16 cellular contexts compared by ENCODE assay signal in genomic region chrX:2242326-2242725, GRCh38.
DNase-seq lines count a peak whose midpoint lies in the region; ATAC-seq and TF ChIP-seq lines count a peak whose summit lies in the region.
"Had no signal": no experiment of that assay in that cellular context is flagged by ENCODE, and none has a peak within 500 bp of the region (broad histone marks: within the 10 kb centered on the region; RNA-seq: fewer than 3 reads in every experiment).

No MANE protein-coding gene starts in this region.

- H3K27me3 Mint-ChIP-seq in Caco-2 (ENCODE audit: insufficient read depth, unreplicated experiment), result no peaks in the 10 kb centered on the region
- H3K27me3 Mint-ChIP-seq in H9 (ENCODE audit: low read depth), result no peaks in the 10 kb centered on the region; the same call in 1 of the 2 replicates
- no peaks in the 10 kb centered on the region for H3K27me3 Mint-ChIP-seq in endodermal cell (ENCODE audit: insufficient read depth)
- H3K27me3 Mint-ChIP-seq: CD4-positive, alpha-beta memory T cell had no signal

- no peak overlapping the region for H3T11ph ChIP-seq in H9 (ENCODE audit: low read length)

- H3K23me2 ChIP-seq in H9 (ENCODE audit: insufficient read length, low read depth, low read length, poor library complexity, severe bottlenecking), result no peaks in the 10 kb centered on the region

- no peak overlapping the region for H2AK5ac ChIP-seq in H9 (ENCODE audit: insufficient read length, low read length)
- H2AK5ac ChIP-seq in trophoblast cell (ENCODE audit: low read length), result no peak overlapping the region

- TF ChIP-seq CTCF in Caco-2 (IDR thresholded peaks at IDR 0.05; ENCODE audit: insufficient read depth in 1 of 2, low read depth in 1 of 2, low read length in 1 of 2, severe bottlenecking in 1 of 2, unreplicated experiment in 1 of 2) (no peak), H9 (conservative IDR thresholded peaks at IDR 0.05) (no peak), endodermal cell (conservative IDR thresholded peaks at IDR 0.05) (no peak), foreskin keratinocyte (conservative IDR thresholded peaks at IDR 0.05) (no peak), psoas muscle (IDR thresholded peaks at IDR 0.05) (no peak)

- POLR2A ChIA-PET in Caco-2 (lab: Charles Lee), result no interaction called here

- H3K4me2 ChIP-seq in H9 (ENCODE audit: insufficient read depth, insufficient read length, low read length) (no peak overlapping the region), trophoblast cell (ENCODE audit: low read length) (no peak overlapping the region)
- H3K4me2 ChIP-seq: BLaER1 had no signal

- peak overlapping the region; percentile 95 for H3K27ac Mint-ChIP-seq in Caco-2 (ENCODE audit: unreplicated experiment)
- H3K27ac Mint-ChIP-seq in H9, result peak overlapping the region; percentile 44 to 64 (median 55); a peak in 3 of 7 replicates
- peak overlapping the region; percentile 81 for H3K27ac Mint-ChIP-seq in endodermal cell

- intact Hi-C loops in Caco-2 (cut with micrococcal nuclease; ENCODE audit: unreplicated experiment), result no loop called here
- intact Hi-C loops in psoas muscle (cut with DNase I), result no loop called here

- ATAC-seq in foreskin keratinocyte (no peak), GM19324 (IDR thresholded peaks at IDR 0.05; ENCODE audit: low FRiP score, unreplicated experiment) (no peak), psoas muscle (no peak)
- ATAC-seq: GM12878 had no signal

- H2BK5ac ChIP-seq in H9 (ENCODE audit: insufficient read length, low read length), result no peak overlapping the region
- H2BK5ac ChIP-seq in trophoblast cell (ENCODE audit: low read depth, low read length, poor library complexity), result no peak overlapping the region

- no peak overlapping the region for H2BK20ac ChIP-seq in H9 (ENCODE audit: low read depth, low read length, poor library complexity, severe bottlenecking)

- H3K27ac ChIP-seq in H9 (ENCODE audit: insufficient read length, low read depth, low read length) (no peak overlapping the region), endodermal cell (ENCODE audit: low read depth, low read length) (no peak overlapping the region), trophoblast cell (ENCODE audit: low read depth, low read length) (no peak overlapping the region), foreskin keratinocyte (no peak overlapping the region), psoas muscle (no peak overlapping the region)
- H3K27ac ChIP-seq: BLaER1 had no signal

- no peak overlapping the region for H3K9ac ChIP-seq in H9 (ENCODE audit: extremely low read depth, insufficient read length, low read length)
- H3K9ac ChIP-seq in endodermal cell (ENCODE audit: extremely low read depth, low read length, poor library complexity, severe bottlenecking), result no peak overlapping the region
- no peak overlapping the region for H3K9ac ChIP-seq in trophoblast cell (ENCODE audit: low read length)
- H3K9ac ChIP-seq: BLaER1 had no signal

- DNase-seq in Caco-2, result peak; percentile 59 to 74
- no peak for DNase-seq in H9
- peak; percentile 44 for DNase-seq in endodermal cell
- DNase-seq in trophoblast cell, result peak; percentile 79 to 84
- no peak for DNase-seq in foreskin keratinocyte
- DNase-seq in SKM-1 (lab: John Stamatoyannopoulos, UW; ENCODE audit: unreplicated experiment), result no peak
- no peak for DNase-seq in psoas muscle
- DNase-seq: 8988T; Calu3; CD4-positive, alpha-beta memory T cell; DMS79 treated with DMSO at 0.1 percent for 48 hours; HCEC 1CT had no signal

- peaks cover 7% of the 10 kb centered on the region for H3K36me3 Mint-ChIP-seq in Caco-2 (ENCODE audit: insufficient read depth, unreplicated experiment)
- H3K36me3 Mint-ChIP-seq in H9 (ENCODE audit: insufficient read depth in 1 of 3, low read depth in 3 of 3), result peaks cover 10 to 22% (median 12%) of the 10 kb centered on the region in 3 experiments
- H3K36me3 Mint-ChIP-seq in endodermal cell (ENCODE audit: low read depth), result peaks cover 28% of the 10 kb centered on the region

- H2AFZ ChIP-seq in H9 (ENCODE audit: low read length) (no peak overlapping the region), trophoblast cell (ENCODE audit: insufficient read depth, low read length, poor library complexity) (no peak overlapping the region)

- no peaks in the 10 kb centered on the region for H3K9me3 Mint-ChIP-seq in Caco-2 (ENCODE audit: unreplicated experiment)
- H3K9me3 Mint-ChIP-seq in H9, result no peaks in the 10 kb centered on the region
- H3K9me3 Mint-ChIP-seq in endodermal cell, result no peaks in the 10 kb centered on the region

- H3K4me3 ChIP-seq in Caco-2 (ENCODE audit: low read depth, low read length), result no peak overlapping the region
- no peak overlapping the region for H3K4me3 ChIP-seq in endodermal cell (ENCODE audit: low read length)
- no peak overlapping the region for H3K4me3 ChIP-seq in trophoblast cell (ENCODE audit: low read depth, low read length)
- no peak overlapping the region for H3K4me3 ChIP-seq in psoas muscle
- H3K4me3 ChIP-seq: BLaER1, GM12878 had no signal

- H2BK120ac ChIP-seq in H9 (ENCODE audit: low read depth, low read length, poor library complexity, severe bottlenecking) (no peak overlapping the region), trophoblast cell (ENCODE audit: insufficient read depth, low read length, poor library complexity) (no peak overlapping the region)

- no TSS peak for BruUV-seq in Caco-2 (replicated peaks; lab: Mats Ljungman, UMichigan)

- H3K36me3 ChIP-seq in Caco-2 (ENCODE audit: control insufficient read depth, insufficient read depth, low read length) (no peaks in the 10 kb centered on the region), endodermal cell (ENCODE audit: control insufficient read depth, insufficient read depth, low read length) (no peaks in the 10 kb centered on the region), trophoblast cell (ENCODE audit: control insufficient read depth in 1 of 2, insufficient read depth in 2 of 2, low read length in 2 of 2) (no peaks in the 10 kb centered on the region), psoas muscle (ENCODE audit: insufficient read depth in 1 of 2, low read depth in 1 of 2) (peaks cover 0 to 3% of the 10 kb centered on the region in 2 donors)

- H3K4me1 Mint-ChIP-seq in Caco-2 (ENCODE audit: low read depth, unreplicated experiment) (peaks cover 7% of the 10 kb centered on the region), H9 (peaks cover 26 to 29% of the 10 kb centered on the region in 2 experiments), endodermal cell (peaks cover 4% of the 10 kb centered on the region)
- H3K4me1 Mint-ChIP-seq: CD14-positive monocyte had no signal

- no peak overlapping the region for H4K91ac ChIP-seq in H9 (ENCODE audit: insufficient read length, low read depth, low read length)
- H4K91ac ChIP-seq in trophoblast cell (ENCODE audit: low read depth, low read length), result no peak overlapping the region

- H3K79me2 ChIP-seq in H9 (ENCODE audit: insufficient read depth, low read length), result no peaks in the 10 kb centered on the region
- no peaks in the 10 kb centered on the region for H3K79me2 ChIP-seq in trophoblast cell (ENCODE audit: control insufficient read depth, insufficient read depth, low read length, poor library complexity)

- no peak overlapping the region for H3K4ac ChIP-seq in H9 (ENCODE audit: low read depth, low read length)
- no peak overlapping the region for H3K4ac ChIP-seq in trophoblast cell (ENCODE audit: low read depth, low read length)

- H3K9me3 ChIP-seq in Caco-2 (no peaks in the 10 kb centered on the region), H9 (ENCODE audit: control insufficient read depth, low read depth, low read length) (no peaks in the 10 kb centered on the region), endodermal cell (ENCODE audit: control insufficient read depth, low read length) (no peaks in the 10 kb centered on the region), trophoblast cell (ENCODE audit: insufficient read depth, low read depth, low read length) (peaks cover 2% of the 10 kb centered on the region), psoas muscle (no peaks in the 10 kb centered on the region)

- no peak overlapping the region for H4K12ac ChIP-seq in trophoblast cell (ENCODE audit: low read depth, low read length)

- H3K27me3 ChIP-seq in Caco-2 (replicated peaks; ENCODE audit: control insufficient read depth, insufficient read depth, low read length), result no peaks in the 10 kb centered on the region
- no peaks in the 10 kb centered on the region for H3K27me3 ChIP-seq in H9 (ENCODE audit: insufficient read depth, low read length)
- H3K27me3 ChIP-seq in endodermal cell (ENCODE audit: control insufficient read depth, insufficient read depth, low read length, poor library complexity, severe bottlenecking), result no peaks in the 10 kb centered on the region
- no peaks in the 10 kb centered on the region for H3K27me3 ChIP-seq in trophoblast cell (ENCODE audit: insufficient read depth, low read length)
- no peaks in the 10 kb centered on the region for H3K27me3 ChIP-seq in foreskin keratinocyte
- H3K27me3 ChIP-seq in psoas muscle (ENCODE audit: insufficient read depth in 3 of 3, low read length in 2 of 3), result no peaks in the 10 kb centered on the region
- H3K27me3 ChIP-seq: BLaER1 had no signal

- CTCF ChIA-PET in Caco-2 (lab: Charles Lee), result no interaction called here

- H3K4me1 ChIP-seq in Caco-2 (peaks cover 19% of the 10 kb centered on the region), H9 (ENCODE audit: insufficient read depth, low read length) (no peaks in the 10 kb centered on the region; the same call in 1 of the 2 replicates), endodermal cell (ENCODE audit: control insufficient read depth, insufficient read depth, low read length) (no peaks in the 10 kb centered on the region), trophoblast cell (ENCODE audit: control insufficient read depth in 1 of 2, insufficient read depth in 2 of 2, low read length in 2 of 2) (peaks cover 6 to 7% of the 10 kb centered on the region in 2 experiments), foreskin keratinocyte (no peaks in the 10 kb centered on the region), psoas muscle (no peaks in the 10 kb centered on the region)

- H4K8ac ChIP-seq in H9 (replicated peaks; ENCODE audit: insufficient read length, low read depth, low read length) (no peak overlapping the region), trophoblast cell (ENCODE audit: low read depth, low read length) (no peak overlapping the region)

- no peak overlapping the region for H2BK12ac ChIP-seq in H9 (ENCODE audit: insufficient read length, low read depth, low read length)
- no peak overlapping the region for H2BK12ac ChIP-seq in trophoblast cell (ENCODE audit: low read length)

- no peak overlapping the region for H4K5ac ChIP-seq in H9 (ENCODE audit: insufficient read length, low read depth, low read length)

- H3K56ac ChIP-seq in H9 (ENCODE audit: insufficient read length, low read depth, low read length), result no peak overlapping the region

- H3K79me1 ChIP-seq in H9 (ENCODE audit: insufficient read depth, low read depth, low read length, poor library complexity, severe bottlenecking) (no peaks in the 10 kb centered on the region), trophoblast cell (ENCODE audit: low read length) (peaks cover 2% of the 10 kb centered on the region)

- H3K14ac ChIP-seq in H9 (ENCODE audit: insufficient read depth, low read length), result no peak overlapping the region
- H3K14ac ChIP-seq in trophoblast cell (ENCODE audit: low read length), result no peak overlapping the region

- H4K20me1 ChIP-seq in H9 (ENCODE audit: control insufficient read depth, insufficient read depth, insufficient read length), result no peaks in the 10 kb centered on the region

- H3K18ac ChIP-seq in H9 (ENCODE audit: insufficient read length, low read depth, low read length), result no peak overlapping the region
- H3K18ac ChIP-seq in trophoblast cell (ENCODE audit: low read length), result peak overlapping the region; percentile 54

- H3K23ac ChIP-seq in H9 (ENCODE audit: insufficient read length, low read depth, low read length), result no peak overlapping the region
- no peak overlapping the region for H3K23ac ChIP-seq in trophoblast cell (ENCODE audit: low read length)

- H3K4me3 Mint-ChIP-seq in Caco-2 (ENCODE audit: unreplicated experiment) (peak overlapping the region; percentile 41), H9 (no peak overlapping the region), endodermal cell (no peak overlapping the region)
- H3K4me3 Mint-ChIP-seq: CD14-positive monocyte; CD4-positive, alpha-beta memory T cell had no signal

- H2BK15ac ChIP-seq in H9 (ENCODE audit: low read depth, low read length), result no peak overlapping the region

- WGBS in H9 (ENCODE audit: extremely low coverage, insufficient read length, low lambda C conversion rate), result no CpG with 5 or more reads among the region's 16 CpGs
- WGBS in endodermal cell (ENCODE audit: insufficient coverage in 1 of 2, insufficient read length in 1 of 2), 2 experiments, result 91 to 93% methylated on average over 16 of the region's 16 CpGs
- WGBS in trophoblast cell (ENCODE audit: extremely low coverage, insufficient coverage, insufficient read length), result no CpG with 5 or more reads among the region's 16 CpGs
- 96 to 97% (median 96%) methylated on average over 16 of the region's 16 CpGs for WGBS in psoas muscle, 3 donors

Comparison
In these comparisons a context has a peak if more than half of its experiments do, and no peak if none do; other contexts are left out.
1. DNase-seq: peak in Caco-2 (2 of 2), endodermal cell (single experiment) and trophoblast cell (2 of 2); none in H9 (single experiment), foreskin keratinocyte (0 of 2), SKM-1 (single experiment) and psoas muscle (0 of 2).
2. Peak in every context shown above with its lines, with median percentiles within 50 percentile points of each other: H3K27ac Mint-ChIP-seq.